Comparison of ENCODE assay signal across 1 cellular context in the genomic region with DNA sequence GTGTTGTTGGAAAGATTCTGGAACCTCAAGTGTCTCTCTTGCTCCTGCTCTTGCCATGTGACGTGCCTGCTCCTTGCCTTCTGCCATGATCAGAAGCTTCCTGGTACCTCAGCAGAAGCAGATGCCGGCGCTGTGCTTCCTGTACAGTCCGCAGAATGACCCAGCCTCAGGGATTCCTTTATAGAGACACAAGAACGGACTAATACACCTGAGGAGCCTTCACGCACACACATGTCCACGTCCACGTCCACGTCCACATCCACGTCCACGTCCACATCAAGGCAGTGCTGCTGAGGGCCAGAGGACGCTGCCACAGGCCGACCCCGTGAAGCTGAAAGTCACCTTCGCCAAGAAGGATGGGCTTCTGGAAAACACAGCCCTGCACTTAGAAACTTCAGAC.
TF ChIP-seq lines count a peak whose summit lies in the region.

No MANE protein-coding gene starts in this region.

TF ChIP-seq in HepG2, 621 proteins besides CTCF, POLR2A, EP300 and RAD21 (continued from another document):
- TF ChIP-seq, protein P1, sequence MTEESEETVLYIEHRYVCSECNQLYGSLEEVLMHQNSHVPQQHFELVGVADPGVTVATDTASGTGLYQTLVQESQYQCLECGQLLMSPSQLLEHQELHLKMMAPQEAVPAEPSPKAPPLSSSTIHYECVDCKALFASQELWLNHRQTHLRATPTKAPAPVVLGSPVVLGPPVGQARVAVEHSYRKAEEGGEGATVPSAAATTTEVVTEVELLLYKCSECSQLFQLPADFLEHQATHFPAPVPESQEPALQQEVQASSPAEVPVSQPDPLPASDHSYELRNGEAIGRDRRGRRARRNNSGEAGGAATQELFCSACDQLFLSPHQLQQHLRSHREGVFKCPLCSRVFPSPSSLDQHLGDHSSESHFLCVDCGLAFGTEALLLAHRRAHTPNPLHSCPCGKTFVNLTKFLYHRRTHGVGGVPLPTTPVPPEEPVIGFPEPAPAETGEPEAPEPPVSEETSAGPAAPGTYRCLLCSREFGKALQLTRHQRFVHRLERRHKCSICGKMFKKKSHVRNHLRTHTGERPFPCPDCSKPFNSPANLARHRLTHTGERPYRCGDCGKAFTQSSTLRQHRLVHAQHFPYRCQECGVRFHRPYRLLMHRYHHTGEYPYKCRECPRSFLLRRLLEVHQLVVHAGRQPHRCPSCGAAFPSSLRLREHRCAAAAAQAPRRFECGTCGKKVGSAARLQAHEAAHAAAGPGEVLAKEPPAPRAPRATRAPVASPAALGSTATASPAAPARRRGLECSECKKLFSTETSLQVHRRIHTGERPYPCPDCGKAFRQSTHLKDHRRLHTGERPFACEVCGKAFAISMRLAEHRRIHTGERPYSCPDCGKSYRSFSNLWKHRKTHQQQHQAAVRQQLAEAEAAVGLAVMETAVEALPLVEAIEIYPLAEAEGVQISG (CRISPR knock-in tag; IDR thresholded peaks at IDR 0.05), result no peak
- TF ChIP-seq, protein P2, sequence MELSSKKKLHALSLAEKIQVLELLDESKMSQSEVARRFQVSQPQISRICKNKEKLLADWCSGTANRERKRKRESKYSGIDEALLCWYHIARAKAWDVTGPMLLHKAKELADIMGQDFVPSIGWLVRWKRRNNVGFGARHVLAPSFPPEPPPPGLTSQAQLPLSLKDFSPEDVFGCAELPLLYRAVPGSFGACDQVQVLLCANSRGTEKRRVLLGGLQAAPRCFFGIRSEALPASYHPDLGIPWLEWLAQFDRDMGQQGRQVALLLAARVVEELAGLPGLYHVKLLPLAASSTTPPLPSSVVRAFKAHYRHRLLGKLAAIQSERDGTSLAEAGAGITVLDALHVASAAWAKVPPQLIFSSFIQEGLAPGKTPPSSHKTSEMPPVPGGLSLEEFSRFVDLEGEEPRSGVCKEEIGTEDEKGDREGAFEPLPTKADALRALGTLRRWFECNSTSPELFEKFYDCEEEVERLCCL (CRISPR knock-in tag; IDR thresholded peaks at IDR 0.05; ENCODE audit: borderline replicate concordance), result no peak
- TF ChIP-seq ATF7-NPFF (CRISPR knock-in tag; IDR thresholded peaks at IDR 0.05; ENCODE audit: low read depth), result no peak
- no peak for TF ChIP-seq PCBP2 (optimal IDR thresholded peaks at IDR 0.05; ENCODE audit: low read depth, low read length, poor library complexity, severe bottlenecking)
- TF ChIP-seq ZBTB20 (CRISPR knock-in tag; IDR thresholded peaks at IDR 0.05; ENCODE audit: borderline replicate concordance, low read depth), result no peak
- TF ChIP-seq ZNF3 (CRISPR knock-in tag; IDR thresholded peaks at IDR 0.05), result no peak
- TF ChIP-seq KDM3A (CRISPR knock-in tag; IDR thresholded peaks at IDR 0.05; ENCODE audit: low read depth), result no peak
